In genomic region chr22:50300620-50301257, GRCh38 we compare ENCODE assay signal across 17 cellular contexts. TPM values are rescaled to one million over a fixed set of nuclear protein-coding genes. Genes with fewer than 3 reads are reported as not detected.
DNase-seq lines count a peak whose midpoint lies in the region; ATAC-seq and TF ChIP-seq lines count a peak whose summit lies in the region.
"Had no signal": no experiment of that assay in that cellular context is flagged by ENCODE, and none has a peak within 500 bp of the region (broad histone marks: within the 10 kb centered on the region; RNA-seq: fewer than 3 reads in every experiment).

No MANE protein-coding gene starts in this region.

- H3K27me3 ChIP-seq in IMR-90 (ENCODE audit: control insufficient read depth, insufficient read depth, low read length), result no peaks in the 10 kb centered on the region
- H3K27me3 ChIP-seq in duodenal mucosa (ENCODE audit: control insufficient read depth in 1 of 2, insufficient read depth in 2 of 2, low read length in 2 of 2), result no peaks in the 10 kb centered on the region
- H3K27me3 ChIP-seq in upper lobe of right lung, result no peaks in the 10 kb centered on the region
- H3K27me3 ChIP-seq: MG63 had no signal

- DNase-seq in IMR-90 (no peak), nephron progenitor cell (no peak), upper lobe of right lung (no peak)
- DNase-seq in activated CD4-positive, alpha-beta T cell treated with anti-CD3 and anti-CD28 coated beads for 48 hours, result no peak
- no peak for DNase-seq in activated CD4-positive, alpha-beta T cell treated with anti-CD3 and anti-CD28 coated beads, Interleukin-2, amount 50 U/mL, for 4 hours
- DNase-seq: activated CD4-positive, alpha-beta T cell treated with anti-CD3 and anti-CD28 coated beads, Interleukin-2, amount 10 ng/mL, durations not matched to agents 7 days and 5 days; activated gamma-delta T cell treated with Interleukin-2 at 50 U/mL for 16 hours; dermis blood vessel endothelial cell; GF-D8; HCEC 1CT; NCI-H510A treated with DMSO at 0.1 percent for 48 hours; stimulated activated CD4-positive, alpha-beta T cell treated with anti-CD3 and anti-CD28 coated beads, Interleukin-2, amount 100 ng/mL, for 48 hours had no signal

- H3K79me1 ChIP-seq in IMR-90 (ENCODE audit: low read depth in 1 of 2, low read length in 2 of 2), result peaks cover 0 to 48% of the 10 kb centered on the region in 2 experiments; a peak in 2 of 4 replicates

- in situ Hi-C loops in IMR-90 (cut with MboI; ENCODE audit: low sequenced_read_pairs), result no loop called here

- peaks cover 9% of the 10 kb centered on the region for H3K27me3 Mint-ChIP-seq in nephron progenitor cell (ENCODE audit: low read depth, poor library complexity)

- no peak overlapping the region for H4K5ac ChIP-seq in IMR-90 (ENCODE audit: low read depth, low read length)

- no peak for TF ChIP-seq POLR2A in IMR-90 (IDR thresholded peaks at IDR 0.05; ENCODE audit: low read depth, low read length)

- H2AK9ac ChIP-seq in IMR-90 (replicated peaks; ENCODE audit: low read depth, low read length, poor library complexity), result peak overlapping the region; percentile 42

- POLR2A ChIA-PET in IMR-90 (lab: Charles Lee; ENCODE audit: unreplicated experiment), result no interaction called here

- H3K27ac Mint-ChIP-seq in nephron progenitor cell, result no peak overlapping the region
- H3K27ac Mint-ChIP-seq: activated CD4-positive, alpha-beta T cell treated with anti-CD3 and anti-CD28 coated beads, Interleukin-2, amount 10 ng/mL, durations not matched to agents 7 days and 5 days; natural killer cell treated with Interleukin-12 subunit alpha and Interleukin-12 subunit beta and Interleukin-15 and Interleukin-18, amount 100 ng/mL, for 72 hours had no signal

- H3K9me3 Mint-ChIP-seq in nephron progenitor cell, result no peaks in the 10 kb centered on the region
- H3K9me3 Mint-ChIP-seq: activated CD4-positive, alpha-beta T cell treated with anti-CD3 and anti-CD28 coated beads, Interleukin-2, amount 10 ng/mL, durations not matched to agents 7 days and 5 days; natural killer cell treated with Interleukin-12 subunit alpha and Interleukin-12 subunit beta and Interleukin-15 and Interleukin-18, amount 100 ng/mL, for 72 hours had no signal

- no peak overlapping the region for H2AK5ac ChIP-seq in IMR-90 (ENCODE audit: low read depth, low read length)

- no peak overlapping the region for H3K14ac ChIP-seq in IMR-90 (replicated peaks; ENCODE audit: low read depth, low read length)

- H4K20me1 ChIP-seq in IMR-90 (ENCODE audit: insufficient read depth, low read length), result peaks cover 94% of the 10 kb centered on the region

- H3K18ac ChIP-seq in IMR-90 (ENCODE audit: low read depth, low read length), result no peak overlapping the region

- peak overlapping the region; percentile 44 for H3K4me3 Mint-ChIP-seq in nephron progenitor cell
- H3K4me3 Mint-ChIP-seq: activated CD4-positive, alpha-beta T cell treated with anti-CD3 and anti-CD28 coated beads, Interleukin-2, amount 10 ng/mL, durations not matched to agents 7 days and 5 days; natural killer cell treated with Interleukin-12 subunit alpha and Interleukin-12 subunit beta and Interleukin-15 and Interleukin-18, amount 100 ng/mL, for 72 hours had no signal

- intact Hi-C loops in IMR-90 (cut with micrococcal nuclease), result no loop called here
- intact Hi-C loops in upper lobe of right lung (cut with DNase I), result no loop called here

- H3K4me3 ChIP-seq in IMR-90 (ENCODE audit: insufficient read depth, low read depth, low read length), result no peak overlapping the region
- H3K4me3 ChIP-seq in duodenal mucosa (ENCODE audit: low read depth in 1 of 2, low read length in 2 of 2), result peak overlapping the region in 1 of 2 donors; percentile 12
- peak overlapping the region; percentile 44 for H3K4me3 ChIP-seq in upper lobe of right lung

- H3K4me2 ChIP-seq in IMR-90 (ENCODE audit: low read depth, low read length), result no peak overlapping the region; the same call in 1 of the 2 replicates

- H3K4me1 Mint-ChIP-seq in nephron progenitor cell, result peaks cover 55% of the 10 kb centered on the region

- CTCF ChIA-PET in IMR-90 (lab: Yijun Ruan, JAX), result no interaction called here

- H4K91ac ChIP-seq in IMR-90 (ENCODE audit: insufficient read depth, low read depth, low read length), result no peak overlapping the region

- TF ChIP-seq RAD21 in IMR-90 (IDR thresholded peaks at IDR 0.05; ENCODE audit: low read length), result no peak

- H4K8ac ChIP-seq in IMR-90 (ENCODE audit: low read depth in 2 of 2, low read length in 2 of 2), result no peak overlapping the region

- peaks cover 75% of the 10 kb centered on the region for H3K4me1 ChIP-seq in IMR-90 (ENCODE audit: control insufficient read depth, insufficient read depth, low read length)
- peaks cover 74 to 83% of the 10 kb centered on the region in 2 donors for H3K4me1 ChIP-seq in duodenal mucosa (ENCODE audit: control insufficient read depth in 1 of 2, insufficient read depth in 2 of 2, low read length in 2 of 2)
- H3K4me1 ChIP-seq in upper lobe of right lung, result peaks cover 91% of the 10 kb centered on the region

- 79% methylated on average over 4 of the region's 14 CpGs; no CpG with 5 or more reads in 1 of the 2 experiments for WGBS in IMR-90 (ENCODE audit: extremely low coverage in 2 of 2, insufficient read length in 1 of 2), 2 experiments

- BruUV-seq in IMR-90 (replicated peaks; lab: Mats Ljungman, UMichigan), result no TSS peak

- H3K9me3 ChIP-seq in IMR-90 (ENCODE audit: control insufficient read depth, insufficient read depth, low read length) (no peaks in the 10 kb centered on the region), duodenal mucosa (ENCODE audit: control insufficient read depth in 1 of 2, low read length in 2 of 2) (no peaks in the 10 kb centered on the region), upper lobe of right lung (no peaks in the 10 kb centered on the region)
- H3K9me3 ChIP-seq: MG63 had no signal

- ATAC-seq in IMR-90 (ENCODE audit: low read depth), result no peak
- no peak for ATAC-seq in upper lobe of right lung
- ATAC-seq in GM21528 (IDR thresholded peaks at IDR 0.05; ENCODE audit: low FRiP score, unreplicated experiment), result no peak
- ATAC-seq: natural killer cell treated with Interleukin-12 subunit alpha and Interleukin-12 subunit beta and Interleukin-15 and Interleukin-18, amount 100 ng/mL, for 72 hours; SK-N-SH treated with all-trans-retinoic acid at 6 μM for 48 hours had no signal

- H2BK20ac ChIP-seq in IMR-90 (ENCODE audit: low read depth, low read length), result no peak overlapping the region

- H3K4ac ChIP-seq in IMR-90 (ENCODE audit: low read depth, low read length), result 0 out of 2 replicates have a peak overlapping the region, but pooled peaks have one; percentile 6

- no peaks in the 10 kb centered on the region for H3K36me3 Mint-ChIP-seq in nephron progenitor cell (ENCODE audit: low read depth)
- H3K36me3 Mint-ChIP-seq: natural killer cell treated with Interleukin-12 subunit alpha and Interleukin-12 subunit beta and Interleukin-15 and Interleukin-18, amount 100 ng/mL, for 72 hours had no signal

- H3K36me3 ChIP-seq in IMR-90 (ENCODE audit: control insufficient read depth, insufficient read depth, low read length) (peaks cover 24% of the 10 kb centered on the region; the same call in 1 of the 2 replicates), duodenal mucosa (ENCODE audit: control insufficient read depth in 1 of 2, insufficient read depth in 2 of 2, low read length in 2 of 2) (no peaks in the 10 kb centered on the region), upper lobe of right lung (no peaks in the 10 kb centered on the region)

- no peak overlapping the region for H2BK15ac ChIP-seq in IMR-90 (ENCODE audit: low read depth, low read length)

- H2BK5ac ChIP-seq in IMR-90 (ENCODE audit: low read depth, low read length, poor library complexity, severe bottlenecking), result no peak overlapping the region

- H2BK120ac ChIP-seq in IMR-90 (ENCODE audit: low read depth, low read length), result no peak overlapping the region

- no peak overlapping the region for H3K56ac ChIP-seq in IMR-90 (ENCODE audit: extremely low read depth, insufficient read depth, low read length)

- H3K27ac ChIP-seq in IMR-90 (ENCODE audit: insufficient read depth, low read length) (no peak overlapping the region), duodenal mucosa (ENCODE audit: low read depth, low read length) (peak overlapping the region; percentile 22), upper lobe of right lung (peak overlapping the region; percentile 63)

- H3K23ac ChIP-seq in IMR-90 (ENCODE audit: low read depth, low read length), result no peak overlapping the region

- H3K9ac ChIP-seq in IMR-90 (ENCODE audit: low read depth, low read length) (no peak overlapping the region), duodenal mucosa (ENCODE audit: low read depth in 1 of 2, low read length in 2 of 2) (peak overlapping the region in 1 of 2 donors; percentile 25)

- dilution Hi-C loops in IMR-90 (cut with HindIII; ENCODE audit: low sequenced_read_pairs, unreplicated experiment), result no loop called here

- TF ChIP-seq CTCF in IMR-90 (conservative IDR thresholded peaks at IDR 0.05; ENCODE audit: low read depth, low read length) (no peak), nephron progenitor cell (IDR thresholded peaks at IDR 0.05) (no peak), upper lobe of right lung (IDR thresholded peaks at IDR 0.05) (no peak)

- H2AFZ ChIP-seq in IMR-90 (replicated peaks; ENCODE audit: low read length, poor library complexity), result no peak overlapping the region

- H3K9me1 ChIP-seq in IMR-90 (ENCODE audit: insufficient read depth, low read length), result peaks cover 16% of the 10 kb centered on the region

RNA-seq across cellular contexts. Expression of gene PLXNB2, which starts 6.7 kb away (rescaled TPM):
- total RNA-seq in IMR-90 (2012; rRNA removed), result 73.1 and 84.7 TPM in 2 replicates
- polyA plus RNA-seq in IMR-90 (2012; rRNA removed), result 202 and 220 TPM in 2 replicates
- polyA plus RNA-seq in IMR-90 (2012; cell fraction: cytosol; rRNA removed), result 120 and 220 TPM in 2 replicates
- 452 and 943 TPM in 2 replicates for polyA plus RNA-seq in IMR-90 (2012; cell fraction: nucleus; rRNA removed; ENCODE audit: low replicate concordance)
- 308 TPM for total RNA-seq in upper lobe of right lung

RNA-seq across cellular contexts. Expression of gene DENND6B, which starts 26.1 kb away (rescaled TPM):
- total RNA-seq in IMR-90 (2012; rRNA removed), result 0.36 and 0.56 TPM in 2 replicates
- 4.9 and 5.3 TPM in 2 replicates for polyA plus RNA-seq in IMR-90 (2012; rRNA removed)
- 3.0 and 4.6 TPM in 2 replicates for polyA plus RNA-seq in IMR-90 (2012; cell fraction: cytosol; rRNA removed)
- polyA plus RNA-seq in IMR-90 (2012; cell fraction: nucleus; rRNA removed; ENCODE audit: low replicate concordance), result 15.5 and 36.4 TPM in 2 replicates
- total RNA-seq in upper lobe of right lung, result 9.3 TPM

RNA-seq across cellular contexts. Expression of gene MAPK11, which starts 30.6 kb away (rescaled TPM):
- total RNA-seq in IMR-90 (2012; rRNA removed), result 7.5 and 8.1 TPM in 2 replicates
- 14.4 and 16.6 TPM in 2 replicates for polyA plus RNA-seq in IMR-90 (2012; rRNA removed)
- polyA plus RNA-seq in IMR-90 (2012; cell fraction: cytosol; rRNA removed), result 11.1 and 14.2 TPM in 2 replicates
- polyA plus RNA-seq in IMR-90 (2012; cell fraction: nucleus; rRNA removed; ENCODE audit: low replicate concordance), result 42.0 and 90.5 TPM in 2 replicates
- 26.1 TPM for total RNA-seq in upper lobe of right lung

RNA-seq across cellular contexts. Expression of gene MAPK12, which starts 39.3 kb away (rescaled TPM):
- 35.6 and 41.0 TPM in 2 replicates for total RNA-seq in IMR-90 (2012; rRNA removed)
- 56.3 and 59.9 TPM in 2 replicates for polyA plus RNA-seq in IMR-90 (2012; rRNA removed)
- polyA plus RNA-seq in IMR-90 (2012; cell fraction: cytosol; rRNA removed), result 42.8 and 49.5 TPM in 2 replicates
- 269 and 452 TPM in 2 replicates for polyA plus RNA-seq in IMR-90 (2012; cell fraction: nucleus; rRNA removed; ENCODE audit: low replicate concordance)
- total RNA-seq in upper lobe of right lung, result 22.2 TPM

RNA-seq across cellular contexts. Expression of gene PPP6R2, which starts 42.4 kb away (rescaled TPM):
- total RNA-seq in IMR-90 (2012; rRNA removed) (49.4 and 51.6 TPM in 2 replicates), upper lobe of right lung (54.0 TPM)
- 46.9 and 49.2 TPM in 2 replicates for polyA plus RNA-seq in IMR-90 (2012; rRNA removed)
- 42.4 and 51.0 TPM in 2 replicates for polyA plus RNA-seq in IMR-90 (2012; cell fraction: cytosol; rRNA removed)
- 130 and 243 TPM in 2 replicates for polyA plus RNA-seq in IMR-90 (2012; cell fraction: nucleus; rRNA removed; ENCODE audit: low replicate concordance)
